Comparison of ENCODE assay signal across 9 cellular contexts in the genomic region with DNA sequence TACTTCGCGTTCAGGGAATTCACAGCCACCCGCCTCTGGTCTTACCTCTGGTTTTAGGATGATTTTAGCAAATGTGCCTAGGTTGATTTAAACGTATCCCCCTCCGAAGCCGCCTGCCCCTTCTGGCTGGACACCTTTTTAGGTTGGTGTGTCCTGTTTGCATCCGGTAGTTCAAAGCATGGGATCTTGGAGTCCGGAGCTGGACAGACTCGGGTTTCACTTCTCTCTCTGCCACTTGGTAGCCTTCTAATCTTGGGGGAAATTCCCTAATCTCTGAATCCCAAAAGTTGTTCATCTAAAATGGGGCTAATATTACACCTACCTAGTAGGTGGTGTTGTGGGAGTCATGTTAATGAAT. TPM values are rescaled to one million over a fixed set of nuclear protein-coding genes. Genes with fewer than 3 reads are reported as not detected.
DNase-seq lines count a peak whose midpoint lies in the region; ATAC-seq, FAIRE-seq and TF ChIP-seq lines count a peak whose summit lies in the region.
"Had no signal": no experiment of that assay in that cellular context is flagged by ENCODE, and none has a peak within 500 bp of the region (broad histone marks: within the 10 kb centered on the region; RNA-seq: fewer than 3 reads in every experiment).

No MANE protein-coding gene starts in this region.

- FAIRE-seq in bronchial epithelial cell (lab: Jason Lieb, UNC), result no peak

- H3K27me3 ChIP-seq in heart left ventricle (no peaks in the 10 kb centered on the region), bronchial epithelial cell (ENCODE audit: control insufficient read depth, insufficient read depth, low read length) (no peaks in the 10 kb centered on the region)

- no peaks in the 10 kb centered on the region for H3K9me3 Mint-ChIP-seq in natural killer cell

- 0 to 2% (median 1%) methylated on average over 8 to 9 of the region's 9 CpGs for WGBS in heart left ventricle, 4 donors

- no peaks in the 10 kb centered on the region for H3K9me3 ChIP-seq in heart left ventricle

- DNase-seq in heart left ventricle, result no peak
- no peak for DNase-seq in left ventricle myocardium superior
- peak; percentile 29 for DNase-seq in HS-27A (ENCODE audit: low read depth)
- no peak for DNase-seq in bronchial epithelial cell (ENCODE audit: low read depth)
- no peak for DNase-seq in natural killer cell
- DNase-seq in stimulated activated CD8-positive, alpha-beta memory T cell treated with anti-CD3 and anti-CD28 coated beads, Interleukin-4, amount 100 ng/mL, for 48 hours, result no peak
- no peak for DNase-seq in hippocampal formation (lab: John Stamatoyannopoulos, UW)

- H3K27me3 Mint-ChIP-seq in natural killer cell (ENCODE audit: low read depth in 2 of 2), result no peaks in the 10 kb centered on the region

- peak overlapping the region; percentile 86 to 90 for H3K27ac Mint-ChIP-seq in natural killer cell

- TF ChIP-seq CTCF in heart left ventricle (IDR thresholded peaks at IDR 0.05), result no peak
- TF ChIP-seq CTCF in bronchial epithelial cell (IDR thresholded peaks at IDR 0.05; ENCODE audit: insufficient read depth, low read length, severe bottlenecking), result no peak
- no peak for TF ChIP-seq CTCF in natural killer cell (IDR thresholded peaks at IDR 0.05)

- intact Hi-C loops in heart left ventricle (cut with DNase I), result loop anchor here in 2 of 10 donors (5.0 kb wide), 1 partner anchor 37 kb away; no protein-coding TSS in a partner anchor
- intact Hi-C loops in left ventricle myocardium superior (cut with micrococcal nuclease), result no loop called here
- intact Hi-C loops in natural killer cell (cut with micrococcal nuclease), result loop anchor here (2.0 to 5.0 kb wide), 2 partner anchors 38 to 88 kb away; a partner anchor contains a TSS

- peak overlapping the region in 2 of 12 donors; percentile 34 to 59 for H3K27ac ChIP-seq in heart left ventricle

- no peak for TF ChIP-seq POLR2A in heart left ventricle (IDR thresholded peaks at IDR 0.05)

- H3K4me1 ChIP-seq in heart left ventricle, result peaks cover 3 to 17% (median 12%) of the 10 kb centered on the region in 12 donors

- peaks cover 0 to 11% (median 0%) of the 10 kb centered on the region in 9 donors for H3K36me3 ChIP-seq in heart left ventricle
- H3K36me3 ChIP-seq in bronchial epithelial cell (ENCODE audit: control insufficient read depth, insufficient read depth, low read length), result no peaks in the 10 kb centered on the region

- H3K4me3 Mint-ChIP-seq in natural killer cell, result peak overlapping the region; percentile 91

- H3K4me3 ChIP-seq in heart left ventricle, result peak overlapping the region; percentile 44 to 87 (median 66)
- peak overlapping the region; percentile 65 for H3K4me3 ChIP-seq in bronchial epithelial cell (ENCODE audit: low read depth, low read length)

- H3K4me1 Mint-ChIP-seq in natural killer cell, result peaks cover 20 to 37% of the 10 kb centered on the region in 2 donors

- H3K36me3 Mint-ChIP-seq in natural killer cell, result no peaks in the 10 kb centered on the region

- ATAC-seq in heart left ventricle (no peak), left ventricle myocardium superior (no peak), natural killer cell (no peak), GM18520 (IDR thresholded peaks at IDR 0.05; ENCODE audit: unreplicated experiment) (no peak)

RNA-seq across cellular contexts. Expression of a gene that starts 0.7 kb away (rescaled TPM):
- 10 to 100 TPM in 1 of 9 donors, 1 to 10 TPM in 8; 1.0 to 10.3 (median 1.9) TPM for total RNA-seq in heart left ventricle
- 1 to 10 TPM in 1 of 2 donors, under 1 TPM in 1; 0.42 to 2.0 TPM for polyA plus RNA-seq in heart left ventricle
- 1.9 TPM for total RNA-seq in left ventricle myocardium superior
- total RNA-seq in bronchial epithelial cell, result 3.5 and 5.5 TPM in 2 replicates
- 10 to 100 TPM; 22.3 to 27.9 (median 22.7) TPM for total RNA-seq in natural killer cell

RNA-seq across cellular contexts. Expression of a gene that starts 23.1 kb away (rescaled TPM):
- total RNA-seq in heart left ventricle (not detected), left ventricle myocardium superior (not detected), bronchial epithelial cell (not detected in 2 replicates), natural killer cell (not detected)
- not detected for polyA plus RNA-seq in heart left ventricle
- total RNA-seq: lung microvascular endothelial cell had no signal
